Comparison of ENCODE assay signal across 18 cellular contexts in the genomic region with DNA sequence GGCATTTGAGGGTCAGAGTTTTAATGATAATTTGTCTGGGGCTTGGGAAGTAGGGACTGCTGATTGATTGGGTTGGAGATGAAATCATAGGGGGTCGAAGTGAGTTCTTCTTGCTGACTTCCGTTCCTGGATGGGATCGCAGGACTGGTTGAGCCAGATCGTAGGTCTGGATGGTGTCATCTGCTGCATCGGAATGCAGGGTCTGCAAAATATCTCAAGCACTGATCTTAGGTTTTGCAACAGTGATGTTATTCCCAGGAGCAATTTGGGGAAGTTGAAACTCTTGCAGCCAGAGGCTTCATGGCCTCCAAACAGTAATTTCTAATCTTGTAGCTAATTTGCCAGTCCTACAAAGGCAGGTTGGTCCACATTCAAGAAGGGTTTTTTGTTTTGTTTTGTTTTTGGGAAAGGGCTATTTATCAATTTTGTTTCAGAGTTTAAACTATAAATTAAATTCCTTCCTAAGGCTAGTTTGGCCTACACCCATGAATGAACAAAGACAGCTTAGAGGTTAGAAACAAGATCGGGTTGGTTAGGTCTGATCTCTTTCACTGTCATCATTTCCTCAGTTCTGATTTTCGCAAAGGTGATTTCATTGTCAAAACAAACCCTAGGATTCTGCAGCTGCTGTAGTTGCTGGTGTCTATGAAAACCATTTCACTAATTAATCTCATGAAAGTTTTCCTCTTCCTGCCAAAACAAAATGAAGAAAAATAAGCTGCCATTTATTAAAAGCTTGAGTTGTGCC.
"Had no signal": no experiment of that assay in that cellular context is flagged by ENCODE, and none has a peak within 500 bp of the region (broad histone marks: within the 10 kb centered on the region; RNA-seq: fewer than 3 reads in every experiment).

No MANE protein-coding gene starts in this region.

- H3K27me3 Mint-ChIP-seq: activated naive CD8-positive, alpha-beta T cell treated with anti-CD3 and anti-CD28 coated beads, Interleukin-2, amount 10 ng/mL, durations not matched to agents 7 days and 5 days; natural killer cell treated with Interleukin-12 subunit alpha and Interleukin-12 subunit beta and Interleukin-15 and Interleukin-18, amount 100 ng/mL, for 72 hours had no signal

- H3K9me3 Mint-ChIP-seq: T-cell had no signal

- H3K36me3 Mint-ChIP-seq: activated naive CD8-positive, alpha-beta T cell treated with anti-CD3 and anti-CD28 coated beads, Interleukin-2, amount 10 ng/mL, durations not matched to agents 7 days and 5 days; natural killer cell treated with Interleukin-12 subunit alpha and Interleukin-12 subunit beta and Interleukin-15 and Interleukin-18, amount 100 ng/mL, for 72 hours; T-cell had no signal

- H3K27ac ChIP-seq: lower lobe of right lung, skin epidermis had no signal

- H3K4me3 ChIP-seq: lower lobe of right lung, skin epidermis, transverse colon had no signal

- H3K4me3 Mint-ChIP-seq: activated naive CD8-positive, alpha-beta T cell treated with anti-CD3 and anti-CD28 coated beads, Interleukin-2, amount 10 ng/mL, durations not matched to agents 7 days and 5 days; natural killer cell treated with Interleukin-12 subunit alpha and Interleukin-12 subunit beta and Interleukin-15 and Interleukin-18, amount 100 ng/mL, for 72 hours; T-cell had no signal

- H3K4me1 ChIP-seq: transverse colon had no signal

- H3K27me3 ChIP-seq: transverse colon had no signal

- H3K4me1 Mint-ChIP-seq: activated naive CD8-positive, alpha-beta T cell treated with anti-CD3 and anti-CD28 coated beads, Interleukin-2, amount 10 ng/mL, durations not matched to agents 7 days and 5 days; T-cell had no signal

- H3K36me3 ChIP-seq: lower lobe of right lung, transverse colon had no signal

- H3K27ac Mint-ChIP-seq: activated naive CD8-positive, alpha-beta T cell treated with anti-CD3 and anti-CD28 coated beads, Interleukin-2, amount 10 ng/mL, durations not matched to agents 7 days and 5 days; natural killer cell treated with Interleukin-12 subunit alpha and Interleukin-12 subunit beta and Interleukin-15 and Interleukin-18, amount 100 ng/mL, for 72 hours; T-cell had no signal

- H3K9me3 ChIP-seq: lower lobe of right lung, transverse colon had no signal

- ATAC-seq: activated CD4-positive, CD25-positive, alpha-beta regulatory T cell treated with anti-CD3 and anti-CD28 coated beads, Interleukin-2, amount 50 U/mL, for 24 hours; lower lobe of right lung; natural killer cell treated with Interleukin-12 subunit alpha and Interleukin-12 subunit beta and Interleukin-15 and Interleukin-18, amount 100 ng/mL, for 72 hours; right cardiac atrium; T-cell had no signal

- DNase-seq: activated naive CD4-positive, alpha-beta T cell; activated naive CD8-positive, alpha-beta T cell treated with anti-CD3 and anti-CD28 coated beads, Interleukin-2, amount 10 ng/mL, durations not matched to agents 7 days and 5 days; activated T-cell treated with anti-CD3 and anti-CD28 coated beads for 4 hours; cerebellar nuclear complex; effector CD8-positive, alpha-beta T cell; foreskin melanocyte; lower lobe of right lung; posterior cingulate gyrus; right cardiac atrium; stimulated activated CD4-positive, alpha-beta T cell treated with anti-CD3 and anti-CD28 coated beads, Interleukin-4, amount 100 ng/mL, for 4 hours; stimulated activated CD8-positive, alpha-beta memory T cell treated with anti-CD3 and anti-CD28 coated beads, Interleukin-4, amount 100 ng/mL, for 48 hours; stimulated activated naive CD4-positive, alpha-beta T cell treated with Interleukin-2 at 50 U/mL for 16 hours; T-cell; T-helper 9 cell; transverse colon had no signal
